ENCODE assay signal across 8 cellular contexts in genomic region chr1:226626577-226626956, GRCh38.
DNase-seq lines count a peak whose midpoint lies in the region; ATAC-seq and TF ChIP-seq lines count a peak whose summit lies in the region.

No MANE protein-coding gene starts in this region.

- no peak overlapping the region for H3K4me3 Mint-ChIP-seq in activated CD4-positive, alpha-beta T cell treated with anti-CD3 and anti-CD28 coated beads, Interleukin-2, amount 10 ng/mL, durations not matched to agents 7 days and 5 days

- H3K27ac Mint-ChIP-seq in activated CD4-positive, alpha-beta T cell treated with anti-CD3 and anti-CD28 coated beads, Interleukin-2, amount 10 ng/mL, durations not matched to agents 7 days and 5 days = no peak overlapping the region

- no peaks in the 10 kb centered on the region for H3K9me3 ChIP-seq in colonic mucosa

- no peak for TF ChIP-seq POLR2A in lower leg skin (IDR thresholded peaks at IDR 0.05)

- 1 to 2% methylated on average over 11 of the region's 11 CpGs for WGBS in lower leg skin, 2 donors

- TF ChIP-seq CTCF in GM10248 (IDR thresholded peaks at IDR 0.05; ENCODE audit: control extremely low read depth, extremely low read depth, low read depth, missing control alignments) (peak; percentile 69), colonic mucosa (IDR thresholded peaks at IDR 0.05) (peak; percentile 79), lower leg skin (IDR thresholded peaks at IDR 0.05) (peak in 1 of 3 donors; percentile 96)

- intact Hi-C loops in colonic mucosa (cut with DNase I) (no loop called here), lower leg skin (cut with DNase I; ENCODE audit: low total_unique reads) (no loop called here)

- H3K27me3 ChIP-seq in colonic mucosa = no peaks in the 10 kb centered on the region

- H3K36me3 ChIP-seq in colonic mucosa = no peaks in the 10 kb centered on the region

- peaks cover 1% of the 10 kb centered on the region for H3K27me3 Mint-ChIP-seq in activated CD4-positive, alpha-beta T cell treated with anti-CD3 and anti-CD28 coated beads, Interleukin-2, amount 10 ng/mL, durations not matched to agents 7 days and 5 days

- CTCF ChIA-PET in GM10248 (lab: Yijun Ruan, JAX) = interaction anchor here (0.5 to 2.4 kb wide), 29 partner anchors 9 to 731 kb away, joined by 3 to 27 read pairs (median 4); no protein-coding TSS in a partner anchor
- CTCF ChIA-PET in activated CD4-positive, alpha-beta T cell treated with anti-CD3 and anti-CD28 coated beads, Interleukin-2, amount 10 ng/mL, durations not matched to agents 7 days and 5 days (lab: Charles Lee) = interaction anchor here (0.6 to 2.6 kb wide), 35 partner anchors 9 to 1231 kb away, joined by 3 to 11 read pairs (median 4); no protein-coding TSS in a partner anchor

- H3K27ac ChIP-seq in colonic mucosa = no peak overlapping the region

- no peak overlapping the region for H3K4me3 ChIP-seq in colonic mucosa
- no peak overlapping the region for H3K4me3 ChIP-seq in lower leg skin (ENCODE audit: low read depth, poor library complexity, severe bottlenecking)

- POLR2A ChIA-PET in GM10248 (lab: Yijun Ruan, JAX) = no interaction called here
- POLR2A ChIA-PET in activated CD4-positive, alpha-beta T cell treated with anti-CD3 and anti-CD28 coated beads, Interleukin-2, amount 10 ng/mL, durations not matched to agents 7 days and 5 days (lab: Charles Lee) = no interaction called here

- DNase-seq in GM10248 (ENCODE audit: extremely low spot score) = peak; percentile 76
- DNase-seq in HCEC 1CT = peak; percentile 62
- DNase-seq in NCI-H1694 treated with DMSO at 0.1 percent for 48 hours (lab: John Stamatoyannopoulos, UW) = peak; percentile 31
- DNase-seq in activated CD4-positive, alpha-beta T cell treated with anti-CD3 and anti-CD28 coated beads, Interleukin-2, amount 10 ng/mL, durations not matched to agents 7 days and 5 days = peak; percentile 79
- DNase-seq in colonic mucosa = peak; percentile 65
- DNase-seq in lower leg skin (ENCODE audit: low spot score in 2 of 2) = peak; percentile 81 to 96
- peak; percentile 61 for DNase-seq in stimulated activated CD8-positive, alpha-beta memory T cell treated with anti-CD3 and anti-CD28 coated beads, Interleukin-12 subunit alpha, Interleukin-12 subunit beta, amount 100 ng/mL, for 1 hour (ENCODE audit: low read depth)

- H3K9me3 Mint-ChIP-seq in activated CD4-positive, alpha-beta T cell treated with anti-CD3 and anti-CD28 coated beads, Interleukin-2, amount 10 ng/mL, durations not matched to agents 7 days and 5 days = no peaks in the 10 kb centered on the region

- no peak overlapping the region for H3K9ac ChIP-seq in colonic mucosa (ENCODE audit: low read depth in 2 of 2, low read length in 2 of 2)

- peaks cover 12% of the 10 kb centered on the region for H3K36me3 Mint-ChIP-seq in activated CD4-positive, alpha-beta T cell treated with anti-CD3 and anti-CD28 coated beads, Interleukin-2, amount 10 ng/mL, durations not matched to agents 7 days and 5 days (ENCODE audit: low read depth)

- no peak for ATAC-seq in HG03571 (IDR thresholded peaks at IDR 0.05; ENCODE audit: unreplicated experiment)

- peaks cover 20% of the 10 kb centered on the region for H3K4me1 Mint-ChIP-seq in activated CD4-positive, alpha-beta T cell treated with anti-CD3 and anti-CD28 coated beads, Interleukin-2, amount 10 ng/mL, durations not matched to agents 7 days and 5 days

- H3K4me1 ChIP-seq in colonic mucosa = no peaks in the 10 kb centered on the region

Comparison
In these comparisons a context has a peak if more than half of its experiments do, and no peak if none do; other contexts are left out.
1. DNase-seq: peak in every context shown above with its lines; median percentile 88 in lower leg skin; 79 in activated CD4-positive, alpha-beta T cell treated with anti-CD3 and anti-CD28 coated beads, Interleukin-2, amount 10 ng/mL, durations not matched to agents 7 days and 5 days; 76 in GM10248; 65 in colonic mucosa; 62 in HCEC 1CT; 61 in stimulated activated CD8-positive, alpha-beta memory T cell treated with anti-CD3 and anti-CD28 coated beads, Interleukin-12 subunit alpha, Interleukin-12 subunit beta, amount 100 ng/mL, for 1 hour; 31 in NCI-H1694 treated with DMSO at 0.1 percent for 48 hours.